Comparison of ENCODE assay signal across 8 cellular contexts in the genomic region with DNA sequence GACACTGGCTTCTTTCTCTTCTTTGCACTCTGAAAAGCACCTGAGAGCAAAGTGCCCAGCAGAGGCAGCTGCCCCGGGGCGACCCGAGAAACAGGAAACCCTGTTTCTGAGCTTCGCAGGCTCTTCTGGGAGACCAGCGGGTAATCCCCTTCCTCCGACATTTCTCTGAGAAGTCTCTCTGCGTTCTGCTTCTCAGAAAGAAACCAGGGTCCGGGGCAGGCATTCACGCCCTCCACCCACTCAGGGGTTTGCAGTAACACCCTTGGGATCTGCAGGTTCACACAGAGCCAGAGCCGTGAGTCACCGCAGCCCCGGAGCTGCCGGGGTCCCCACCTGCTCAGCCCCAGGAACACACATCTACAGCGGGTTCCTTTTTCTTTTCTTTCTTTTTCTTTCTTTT.
DNase-seq lines count a peak whose midpoint lies in the region; ATAC-seq lines count a peak whose summit lies in the region.

No MANE protein-coding gene starts in this region.

- DNase-seq in activated CD4-positive, alpha-beta T cell treated with anti-CD3 and anti-CD28 coated beads, Interleukin-2, amount 50 U/mL, for 1 hour = peak; percentile 54
- peak; percentile 19 for DNase-seq in left cardiac atrium
- peak; percentile 82 to 85 for DNase-seq in stimulated activated CD8-positive, alpha-beta memory T cell treated with anti-CD3 and anti-CD28 coated beads, Interleukin-7, amount 100 ng/mL, for 4 hours (ENCODE audit: low read depth in 2 of 2)
- DNase-seq in NCI-H2081 treated with DMSO at 0.1 percent for 48 hours (lab: John Stamatoyannopoulos, UW) = no peak
- no peak for DNase-seq in NCI-H2029 (lab: John Stamatoyannopoulos, UW)
- no peak for DNase-seq in iPS-NIHi7 (ENCODE audit: extremely low spot score)

- intact Hi-C loops in left cardiac atrium (cut with DNase I) = no loop called here

- peak; percentile 67 for ATAC-seq in GM19043 (IDR thresholded peaks at IDR 0.05; ENCODE audit: low read depth, unreplicated experiment)
- ATAC-seq in HG03095 (IDR thresholded peaks at IDR 0.05; ENCODE audit: unreplicated experiment) = peak; percentile 56
- ATAC-seq in left cardiac atrium = no peak

Comparison
In these comparisons a context has a peak if more than half of its experiments do, and no peak if none do; other contexts are left out.
1. ATAC-seq: peak in GM19043 (single experiment) and HG03095 (single experiment); none in left cardiac atrium (0 of 2).
2. DNase-seq: peak in activated CD4-positive, alpha-beta T cell treated with anti-CD3 and anti-CD28 coated beads, Interleukin-2, amount 50 U/mL, for 1 hour (single experiment), left cardiac atrium (single experiment) and stimulated activated CD8-positive, alpha-beta memory T cell treated with anti-CD3 and anti-CD28 coated beads, Interleukin-7, amount 100 ng/mL, for 4 hours (2 of 2); none in NCI-H2081 treated with DMSO at 0.1 percent for 48 hours (single experiment), NCI-H2029 (single experiment) and iPS-NIHi7 (single experiment).